In genomic region chr7:56821561-56821960, GRCh38 we compare ENCODE assay signal across 4 cellular contexts.
DNase-seq lines count a peak whose midpoint lies in the region; ATAC-seq and TF ChIP-seq lines count a peak whose summit lies in the region.
"Not testable (repeated sequence)": the region's sequence is repeated elsewhere in the genome, so short reads cannot be mapped to it uniquely, and the experiment has no call there.

No MANE protein-coding gene starts in this region.

- not testable (repeated sequence) for TF ChIP-seq CTCF in esophagus muscularis mucosa (IDR thresholded peaks at IDR 0.05); upper lobe of right lung (IDR thresholded peaks at IDR 0.05)

- WGBS in esophagus muscularis mucosa: no CpG with 5 or more reads among the region's 20 CpGs

- not testable (repeated sequence) for H3K27me3 ChIP-seq in esophagus muscularis mucosa, upper lobe of right lung

- TF ChIP-seq POLR2A in esophagus muscularis mucosa (IDR thresholded peaks at IDR 0.05; ENCODE audit: low read depth): not testable (repeated sequence)

- TF ChIP-seq EP300 in esophagus muscularis mucosa (IDR thresholded peaks at IDR 0.05): not testable (repeated sequence)

- not testable (repeated sequence) for H3K4me3 ChIP-seq in esophagus muscularis mucosa, upper lobe of right lung

- not testable (repeated sequence) for H3K36me3 ChIP-seq in esophagus muscularis mucosa, upper lobe of right lung

- not testable (repeated sequence) for H3K9me3 ChIP-seq in esophagus muscularis mucosa, upper lobe of right lung

- not testable (repeated sequence) for H3K27ac ChIP-seq in esophagus muscularis mucosa (replicated peaks in 1 of 4); upper lobe of right lung

- H3K4me1 ChIP-seq in esophagus muscularis mucosa, upper lobe of right lung: not testable (repeated sequence)

- ATAC-seq in upper lobe of right lung: not testable (repeated sequence)

- peak; percentile 26 for DNase-seq in esophagus muscularis mucosa (ENCODE audit: extremely low spot score)
- DNase-seq in mesenteric fat pad (ENCODE audit: low spot score): peak; percentile 65
- DNase-seq in posterior vena cava (ENCODE audit: low spot score): peak; percentile 19
- DNase-seq in upper lobe of right lung: peak; percentile 15

- intact Hi-C loops in esophagus muscularis mucosa (cut with DNase I); posterior vena cava (cut with DNase I); upper lobe of right lung (cut with DNase I): not testable (repeated sequence)

Comparison
In these comparisons a context has a peak if more than half of its experiments do, and no peak if none do; other contexts are left out.
1. DNase-seq: peak in every context shown above with its lines; median percentile 65 in mesenteric fat pad; 26 in esophagus muscularis mucosa; 19 in posterior vena cava; 15 in upper lobe of right lung.